Comparison of ENCODE assay signal across 14 cellular contexts in genomic region chr3:56590814-56591213, GRCh38. TPM values are rescaled to one million over a fixed set of nuclear protein-coding genes. Genes with fewer than 3 reads are reported as not detected.
DNase-seq lines count a peak whose midpoint lies in the region; ATAC-seq, FAIRE-seq and TF ChIP-seq lines count a peak whose summit lies in the region.
"Had no signal": no experiment of that assay in that cellular context is flagged by ENCODE, and none has a peak within 500 bp of the region (broad histone marks: within the 10 kb centered on the region; RNA-seq: fewer than 3 reads in every experiment).

No MANE protein-coding gene starts in this region.

- H3K4me3 Mint-ChIP-seq in CD14-positive monocyte = no peak overlapping the region

- no peaks in the 10 kb centered on the region for H3K27me3 ChIP-seq in HL-60 (ENCODE audit: insufficient read depth, poor library complexity, severe bottlenecking)
- H3K27me3 ChIP-seq in bronchial epithelial cell (ENCODE audit: control insufficient read depth, insufficient read depth, low read length) = no peaks in the 10 kb centered on the region
- no peaks in the 10 kb centered on the region for H3K27me3 ChIP-seq in lower lobe of right lung (ENCODE audit: low read depth)
- H3K27me3 ChIP-seq: body of pancreas, uterus had no signal

- no peak for ATAC-seq in lower lobe of right lung
- ATAC-seq: body of pancreas, mucosa of descending colon had no signal

- no peak for DNase-seq in CD14-positive monocyte (ENCODE audit: low spot score)
- no peak for DNase-seq in HL-60 (ENCODE audit: low read depth in 1 of 2, low spot score in 1 of 2)
- peak; percentile 75 for DNase-seq in bronchial epithelial cell (ENCODE audit: low read depth)
- DNase-seq in kidney glomerular epithelial cell (lab: John Stamatoyannopoulos, UW) = peak; percentile 57
- DNase-seq in NCI-H524 treated with DMSO at 0.1 percent for 48 hours (lab: John Stamatoyannopoulos, UW) = no peak
- DNase-seq in lower lobe of right lung = no peak
- no peak for DNase-seq in NCI-H2171 (lab: John Stamatoyannopoulos, UW)
- no peak for DNase-seq in cerebellum (ENCODE audit: low spot score)
- DNase-seq: activated CD4-positive, CD25-positive, alpha-beta regulatory T cell; body of pancreas; DMS53; mucosa of descending colon; stimulated activated CD4-positive, alpha-beta T cell treated with anti-CD3 and anti-CD28 coated beads, Interleukin-2, amount 100 ng/mL, for 24 hours; uterus had no signal

- intact Hi-C loops in CD14-positive monocyte (cut with micrococcal nuclease) (no loop called here), lower lobe of right lung (cut with DNase I) (no loop called here)

- H3K4me1 Mint-ChIP-seq in CD14-positive monocyte = peaks cover 24% of the 10 kb centered on the region

- FAIRE-seq in bronchial epithelial cell (lab: Jason Lieb, UNC) = no peak

- H3K4me3 ChIP-seq in HL-60 (replicated peaks; ENCODE audit: insufficient read depth, low read length) = no peak overlapping the region
- H3K4me3 ChIP-seq in bronchial epithelial cell (ENCODE audit: low read depth, low read length) = no peak overlapping the region
- H3K4me3 ChIP-seq in lower lobe of right lung = no peak overlapping the region
- H3K4me3 ChIP-seq: body of pancreas, mucosa of descending colon, uterus had no signal

- H3K36me3 Mint-ChIP-seq in CD14-positive monocyte = peaks cover 19 to 21% of the 10 kb centered on the region in 2 donors

- no peaks in the 10 kb centered on the region for H3K9me3 ChIP-seq in lower lobe of right lung
- H3K9me3 ChIP-seq: body of pancreas, mucosa of descending colon, uterus had no signal

- H3K27ac ChIP-seq in HL-60 (replicated peaks) (peak overlapping the region; percentile 48), lower lobe of right lung (no peak overlapping the region)
- H3K27ac ChIP-seq: body of pancreas, uterus had no signal

- no peaks in the 10 kb centered on the region for H3K9me3 Mint-ChIP-seq in CD14-positive monocyte

- no peak for TF ChIP-seq CTCF in CD14-positive monocyte (IDR thresholded peaks at IDR 0.05)
- TF ChIP-seq CTCF in HL-60 (IDR thresholded peaks at IDR 0.05; ENCODE audit: insufficient read depth, low read length) = no peak
- TF ChIP-seq CTCF in bronchial epithelial cell (IDR thresholded peaks at IDR 0.05; ENCODE audit: insufficient read depth, low read length, severe bottlenecking) = no peak
- no peak for TF ChIP-seq CTCF in lower lobe of right lung (IDR thresholded peaks at IDR 0.05)

- H3K4me1 ChIP-seq in lower lobe of right lung = peaks cover 5% of the 10 kb centered on the region
- H3K4me1 ChIP-seq: body of pancreas, uterus had no signal

- H3K27me3 Mint-ChIP-seq in CD14-positive monocyte (ENCODE audit: low read depth in 3 of 3) = peaks cover 0 to 1% (median 0%) of the 10 kb centered on the region in 3 donors

- H3K36me3 ChIP-seq in bronchial epithelial cell (ENCODE audit: control insufficient read depth, insufficient read depth, low read length) = no peaks in the 10 kb centered on the region
- peaks cover 14% of the 10 kb centered on the region for H3K36me3 ChIP-seq in lower lobe of right lung
- H3K36me3 ChIP-seq: uterus had no signal

- peak overlapping the region in 6 of 7 donors; percentile 34 to 72 (median 63) for H3K27ac Mint-ChIP-seq in CD14-positive monocyte

RNA-seq across cellular contexts. Expression of gene CCDC66, which starts 33.8 kb away (rescaled TPM):
- 1 to 10 TPM; 4.4 to 4.7 TPM for polyA plus RNA-seq in CD14-positive monocyte
- total RNA-seq in bronchial epithelial cell (13.7 and 22.3 TPM in 2 replicates), lower lobe of right lung (24.5 TPM), cerebellum (110 TPM)

Comparison
In these comparisons a context has a peak if more than half of its experiments do, and no peak if none do; other contexts are left out.
1. DNase-seq: peak in bronchial epithelial cell (single experiment) and kidney glomerular epithelial cell (single experiment); none in CD14-positive monocyte (single experiment), HL-60 (0 of 2), NCI-H524 treated with DMSO at 0.1 percent for 48 hours (single experiment), lower lobe of right lung (single experiment), NCI-H2171 (single experiment) and cerebellum (single experiment).